8 cellular contexts compared by ENCODE assay signal in the genomic region with DNA sequence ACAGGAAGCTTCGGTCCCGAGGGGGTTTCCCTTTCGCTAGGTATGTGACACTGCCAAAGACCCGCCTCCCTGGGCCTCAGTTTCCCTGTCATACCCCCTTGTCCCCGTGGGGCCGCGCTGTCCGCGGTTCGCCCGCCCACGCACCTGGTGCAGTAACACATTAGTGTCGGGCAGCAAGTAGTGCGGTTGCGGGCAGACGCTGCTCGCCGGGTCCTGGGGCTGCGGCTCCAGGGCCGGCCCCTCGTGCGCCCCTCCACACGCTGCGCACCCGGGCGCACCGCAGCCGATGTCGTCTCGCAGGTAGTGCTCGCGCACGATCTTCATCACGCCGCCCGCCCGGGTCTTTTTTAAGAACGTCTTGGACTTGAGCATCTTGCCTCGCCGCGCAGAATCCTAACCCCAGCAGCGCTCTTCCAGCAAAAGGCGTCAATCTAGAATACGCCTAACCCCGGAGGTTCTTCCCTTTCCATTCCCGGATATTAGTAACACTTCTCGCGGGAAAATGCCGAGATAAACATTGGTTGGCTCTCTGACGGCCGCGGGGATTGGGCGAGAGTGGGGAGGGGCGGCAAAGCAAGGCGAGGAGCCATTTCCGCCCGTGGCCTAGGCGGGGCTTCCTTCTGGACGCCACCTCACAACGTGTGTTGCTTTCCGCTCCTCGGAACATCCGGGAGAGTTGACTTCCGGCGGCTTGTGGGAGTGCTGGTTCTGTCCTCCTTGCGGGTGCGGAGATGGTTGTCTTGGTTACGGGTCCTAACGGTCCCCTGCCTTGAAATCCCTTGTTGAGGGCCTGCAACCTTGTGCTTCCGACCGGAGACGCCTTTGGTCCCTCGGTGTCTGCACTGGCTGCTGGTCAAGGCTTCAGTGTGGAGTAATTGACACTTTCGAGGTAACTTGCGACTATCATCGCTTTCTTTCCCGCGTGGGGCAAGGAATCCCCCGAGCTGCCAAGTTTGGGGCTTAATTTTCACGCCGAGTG. TPM values are rescaled to one million over a fixed set of nuclear protein-coding genes. Genes with fewer than 3 reads are reported as not detected.
DNase-seq lines count a peak whose midpoint lies in the region; ATAC-seq and TF ChIP-seq lines count a peak whose summit lies in the region.

A gene with protein sequence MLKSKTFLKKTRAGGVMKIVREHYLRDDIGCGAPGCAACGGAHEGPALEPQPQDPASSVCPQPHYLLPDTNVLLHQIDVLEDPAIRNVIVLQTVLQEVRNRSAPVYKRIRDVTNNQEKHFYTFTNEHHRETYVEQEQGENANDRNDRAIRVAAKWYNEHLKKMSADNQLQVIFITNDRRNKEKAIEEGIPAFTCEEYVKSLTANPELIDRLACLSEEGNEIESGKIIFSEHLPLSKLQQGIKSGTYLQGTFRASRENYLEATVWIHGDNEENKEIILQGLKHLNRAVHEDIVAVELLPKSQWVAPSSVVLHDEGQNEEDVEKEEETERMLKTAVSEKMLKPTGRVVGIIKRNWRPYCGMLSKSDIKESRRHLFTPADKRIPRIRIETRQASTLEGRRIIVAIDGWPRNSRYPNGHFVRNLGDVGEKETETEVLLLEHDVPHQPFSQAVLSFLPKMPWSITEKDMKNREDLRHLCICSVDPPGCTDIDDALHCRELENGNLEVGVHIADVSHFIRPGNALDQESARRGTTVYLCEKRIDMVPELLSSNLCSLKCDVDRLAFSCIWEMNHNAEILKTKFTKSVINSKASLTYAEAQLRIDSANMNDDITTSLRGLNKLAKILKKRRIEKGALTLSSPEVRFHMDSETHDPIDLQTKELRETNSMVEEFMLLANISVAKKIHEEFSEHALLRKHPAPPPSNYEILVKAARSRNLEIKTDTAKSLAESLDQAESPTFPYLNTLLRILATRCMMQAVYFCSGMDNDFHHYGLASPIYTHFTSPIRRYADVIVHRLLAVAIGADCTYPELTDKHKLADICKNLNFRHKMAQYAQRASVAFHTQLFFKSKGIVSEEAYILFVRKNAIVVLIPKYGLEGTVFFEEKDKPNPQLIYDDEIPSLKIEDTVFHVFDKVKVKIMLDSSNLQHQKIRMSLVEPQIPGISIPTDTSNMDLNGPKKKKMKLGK (minus strand): TSS at position 440 of the 979 bp plus-strand sequence. CDS start 68 bp downstream, at position 372.
A gene with protein sequence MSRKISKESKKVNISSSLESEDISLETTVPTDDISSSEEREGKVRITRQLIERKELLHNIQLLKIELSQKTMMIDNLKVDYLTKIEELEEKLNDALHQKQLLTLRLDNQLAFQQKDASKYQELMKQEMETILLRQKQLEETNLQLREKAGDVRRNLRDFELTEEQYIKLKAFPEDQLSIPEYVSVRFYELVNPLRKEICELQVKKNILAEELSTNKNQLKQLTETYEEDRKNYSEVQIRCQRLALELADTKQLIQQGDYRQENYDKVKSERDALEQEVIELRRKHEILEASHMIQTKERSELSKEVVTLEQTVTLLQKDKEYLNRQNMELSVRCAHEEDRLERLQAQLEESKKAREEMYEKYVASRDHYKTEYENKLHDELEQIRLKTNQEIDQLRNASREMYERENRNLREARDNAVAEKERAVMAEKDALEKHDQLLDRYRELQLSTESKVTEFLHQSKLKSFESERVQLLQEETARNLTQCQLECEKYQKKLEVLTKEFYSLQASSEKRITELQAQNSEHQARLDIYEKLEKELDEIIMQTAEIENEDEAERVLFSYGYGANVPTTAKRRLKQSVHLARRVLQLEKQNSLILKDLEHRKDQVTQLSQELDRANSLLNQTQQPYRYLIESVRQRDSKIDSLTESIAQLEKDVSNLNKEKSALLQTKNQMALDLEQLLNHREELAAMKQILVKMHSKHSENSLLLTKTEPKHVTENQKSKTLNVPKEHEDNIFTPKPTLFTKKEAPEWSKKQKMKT (plus strand): TSS at position 673 of the 979 bp plus-strand sequence. CDS start 1,337 bp downstream, outside the sequence.

- peak within 1 kb of the TSS; percentile 91 to 95 for H3K9ac ChIP-seq in colonic mucosa (ENCODE audit: low read depth in 2 of 2, low read length in 2 of 2)

- peak; percentile 99 for ATAC-seq in GM19324 (IDR thresholded peaks at IDR 0.05; ENCODE audit: low FRiP score, unreplicated experiment)
- peak; percentile 97 for ATAC-seq in HG03469 (IDR thresholded peaks at IDR 0.05; ENCODE audit: unreplicated experiment)
- peak; percentile 99 for ATAC-seq in left colon

- intact Hi-C loops in activated CD4-positive, alpha-beta T cell treated with anti-CD3 and anti-CD28 coated beads, Interleukin-2, amount 10 ng/mL, durations not matched to agents 24 days and 14 days (cut with micrococcal nuclease) = loop anchor here (1.0 to 10.0 kb wide), 4 partner anchors 54 to 1351 kb away; a partner anchor contains a TSS
- intact Hi-C loops in colonic mucosa (cut with DNase I) = loop anchor here (5.0 kb wide), 1 partner anchor 54 kb away; a partner anchor contains a TSS
- intact Hi-C loops in left colon (cut with DNase I, micrococcal nuclease) = no loop called here

- H3K4me1 Mint-ChIP-seq in activated CD4-positive, alpha-beta T cell treated with anti-CD3 and anti-CD28 coated beads, Interleukin-2, amount 10 ng/mL, durations not matched to agents 24 days and 14 days = peaks cover 43% of the 10 kb centered on the region

- no peak for TF ChIP-seq CTCF in colonic mucosa (IDR thresholded peaks at IDR 0.05)

- H3K27ac Mint-ChIP-seq in activated CD4-positive, alpha-beta T cell treated with anti-CD3 and anti-CD28 coated beads, Interleukin-2, amount 10 ng/mL, durations not matched to agents 24 days and 14 days = peak within 1 kb of the TSS; percentile 98

- peak within 1 kb of the TSS; percentile 91 for H3K27ac ChIP-seq in colonic mucosa

- no peaks in the 10 kb centered on the region for H3K27me3 ChIP-seq in colonic mucosa

- DNase-seq in C1 segment of cervical spinal cord (lab: John Stamatoyannopoulos, UW) (peak; percentile 46 to 98 (median 94)), NCI-H526 treated with DMSO at 0.1 percent for 48 hours (lab: John Stamatoyannopoulos, UW) (peak; percentile 98), colonic mucosa (peak; percentile 99), left colon (peak; percentile 96 to 98)
- DNase-seq in activated CD4-positive, alpha-beta T cell treated with anti-CD3 and anti-CD28 coated beads, Interleukin-2, amount 10 ng/mL, durations not matched to agents 24 days and 14 days = peak; percentile 99
- DNase-seq in stimulated activated CD4-positive, alpha-beta T cell treated with anti-CD3 and anti-CD28 coated beads, Interleukin-1b, Interleukin-23, amount 100 ng/mL, for 48 hours = peak; percentile 98

- no peaks in the 10 kb centered on the region for H3K9me3 ChIP-seq in colonic mucosa

- no peaks in the 10 kb centered on the region for H3K27me3 Mint-ChIP-seq in activated CD4-positive, alpha-beta T cell treated with anti-CD3 and anti-CD28 coated beads, Interleukin-2, amount 10 ng/mL, durations not matched to agents 24 days and 14 days

- H3K36me3 Mint-ChIP-seq in activated CD4-positive, alpha-beta T cell treated with anti-CD3 and anti-CD28 coated beads, Interleukin-2, amount 10 ng/mL, durations not matched to agents 24 days and 14 days (ENCODE audit: low read depth) = peaks cover 50% of the 10 kb centered on the region

- no peaks in the 10 kb centered on the region for H3K4me1 ChIP-seq in colonic mucosa

- H3K4me3 ChIP-seq in colonic mucosa = peak within 1 kb of the TSS; percentile 99

- no peaks in the 10 kb centered on the region for H3K36me3 ChIP-seq in colonic mucosa

- H3K4me3 Mint-ChIP-seq in activated CD4-positive, alpha-beta T cell treated with anti-CD3 and anti-CD28 coated beads, Interleukin-2, amount 10 ng/mL, durations not matched to agents 24 days and 14 days = peak within 1 kb of the TSS; percentile 97

- H3K9me3 Mint-ChIP-seq in activated CD4-positive, alpha-beta T cell treated with anti-CD3 and anti-CD28 coated beads, Interleukin-2, amount 10 ng/mL, durations not matched to agents 24 days and 14 days = no peaks in the 10 kb centered on the region

RNA-seq across cellular contexts. Expression of the first gene that starts in this region (rescaled TPM):
- total RNA-seq in activated CD4-positive, alpha-beta T cell treated with anti-CD3 and anti-CD28 coated beads, Interleukin-2, amount 10 ng/mL, durations not matched to agents 24 days and 14 days = 52.1 and 55.6 TPM in 2 replicates
- total RNA-seq in colonic mucosa = 10 to 100 TPM; 25.0 to 27.4 TPM
- total RNA-seq in left colon = 10 to 100 TPM; 21.7 to 23.9 TPM

RNA-seq across cellular contexts. Expression of the second gene that starts in this region (rescaled TPM):
- 25.0 and 33.7 TPM in 2 replicates for total RNA-seq in activated CD4-positive, alpha-beta T cell treated with anti-CD3 and anti-CD28 coated beads, Interleukin-2, amount 10 ng/mL, durations not matched to agents 24 days and 14 days
- total RNA-seq in colonic mucosa (10 to 100 TPM; 12.3 to 17.5 TPM), left colon (10 to 100 TPM; 17.3 to 19.1 TPM)

Comparison
In these comparisons a context has a peak if more than half of its experiments do, and no peak if none do; other contexts are left out.
1. Peak in every context shown above with its lines: DNase-seq, ATAC-seq, H3K4me3 ChIP-seq and H3K27ac ChIP-seq.
2. intact Hi-C loops: an anchor here in activated CD4-positive, alpha-beta T cell treated with anti-CD3 and anti-CD28 coated beads, Interleukin-2, amount 10 ng/mL, durations not matched to agents 24 days and 14 days (1.0 to 10.0 kb wide) and colonic mucosa (5.0 kb wide); none called in left colon.